In the genomic region with DNA sequence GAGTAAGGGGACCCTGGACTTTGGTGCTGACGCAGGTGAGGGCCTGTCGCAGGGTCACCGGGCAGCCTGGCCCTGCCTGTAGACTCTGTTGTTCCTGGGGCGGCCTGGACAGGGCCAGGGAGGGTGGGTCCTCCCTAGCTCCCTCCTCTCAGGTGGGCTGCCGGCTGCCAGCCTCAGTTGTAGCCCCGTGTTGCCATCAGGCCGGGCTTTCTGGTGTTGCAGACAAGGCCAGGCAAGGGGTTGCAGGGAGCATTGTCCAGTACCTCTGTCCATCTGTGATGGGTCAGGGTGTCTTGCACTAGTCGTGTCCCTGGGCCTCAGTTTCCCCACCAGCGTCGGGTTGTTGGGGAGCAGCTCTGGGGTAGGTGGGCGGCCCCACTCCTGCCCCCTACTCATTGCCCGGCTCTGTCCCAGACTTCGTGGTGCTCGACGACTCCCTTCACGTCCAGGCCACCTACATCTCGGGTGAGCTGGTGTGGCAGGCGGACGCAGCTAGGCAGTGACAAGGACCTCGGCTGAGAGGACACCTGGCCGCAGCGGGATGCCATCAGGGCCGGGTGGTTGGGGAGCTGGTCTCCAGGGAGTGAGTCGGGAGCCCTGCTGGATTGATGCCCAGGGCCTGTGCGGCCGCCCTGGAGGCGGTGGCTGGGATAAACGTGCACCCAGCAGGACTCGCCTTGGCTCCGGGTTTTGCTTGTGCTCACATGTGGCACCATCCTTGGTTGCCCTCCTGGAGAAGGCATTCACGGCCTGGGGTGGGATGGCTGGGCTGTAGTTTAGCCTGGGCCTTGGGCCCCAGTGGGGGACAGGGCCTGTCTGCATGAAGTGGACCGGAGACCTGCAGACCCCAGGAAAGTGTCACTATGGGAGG, we compare ENCODE assay signal across 17 cellular contexts. TPM values are rescaled to one million over a fixed set of nuclear protein-coding genes. Genes with fewer than 3 reads are reported as not detected.
A peak's percentile ranks its signal among the peaks of the same experiment; 100 is the strongest.
DNase-seq lines count a peak whose midpoint lies in the region; ATAC-seq, FAIRE-seq and TF ChIP-seq lines count a peak whose summit lies in the region.
"Had no signal": no experiment of that assay in that cellular context is flagged by ENCODE, and none has a peak within 500 bp of the region (broad histone marks: within the 10 kb centered on the region; RNA-seq: fewer than 3 reads in every experiment).

No MANE protein-coding gene starts in this region.

- H3K27ac ChIP-seq in spleen = no peak overlapping the region
- H3K27ac ChIP-seq: SJCRH30, transverse colon had no signal

- H3K9me3 Mint-ChIP-seq in T-helper 2 cell treated with Interferon-gamma antibody and Interleukin-4, amounts not matched to agents 5 μg/mL and 100 μg/mL, for 36 hours = no peaks in the 10 kb centered on the region
- H3K9me3 Mint-ChIP-seq in T-cell = no peaks in the 10 kb centered on the region

- no peak for TF ChIP-seq POLR2A in spleen (IDR thresholded peaks at IDR 0.05)

- CTCF ChIA-PET in T-cell (lab: Charles Lee) = no interaction called here

- no peaks in the 10 kb centered on the region for H3K9me3 ChIP-seq in spleen
- H3K9me3 ChIP-seq: HAP-1, SJCRH30, transverse colon had no signal

- TF ChIP-seq CTCF in spleen (IDR thresholded peaks at IDR 0.05 in 8 of 11, conservative IDR thresholded peaks at IDR 0.05 in 3 of 11) = no peak

- peaks cover 13% of the 10 kb centered on the region for H3K36me3 Mint-ChIP-seq in T-helper 2 cell treated with Interferon-gamma antibody and Interleukin-4, amounts not matched to agents 5 μg/mL and 100 μg/mL, for 36 hours (ENCODE audit: low read depth)
- H3K36me3 Mint-ChIP-seq in T-cell = peaks cover 9% of the 10 kb centered on the region

- H3K4me3 Mint-ChIP-seq in T-helper 2 cell treated with Interferon-gamma antibody and Interleukin-4, amounts not matched to agents 5 μg/mL and 100 μg/mL, for 36 hours = no peak overlapping the region
- peak overlapping the region in 2 of 3 donors; percentile 24 to 96 for H3K4me3 Mint-ChIP-seq in T-cell

- H3K27me3 Mint-ChIP-seq in T-helper 2 cell treated with Interferon-gamma antibody and Interleukin-4, amounts not matched to agents 5 μg/mL and 100 μg/mL, for 36 hours (ENCODE audit: low read depth) = no peaks in the 10 kb centered on the region
- H3K27me3 Mint-ChIP-seq in T-cell = no peaks in the 10 kb centered on the region
- H3K27me3 Mint-ChIP-seq: naive thymus-derived CD4-positive, alpha-beta T cell had no signal

- WGBS in spleen, 5 donors = 89 to 97% (median 92%) methylated on average over 17 to 32 of the region's 32 CpGs

- H3K4me3 ChIP-seq in spleen = no peak overlapping the region
- H3K4me3 ChIP-seq: HAP-1, SJCRH30, transverse colon had no signal

- peaks cover 5 to 76% (median 30%) of the 10 kb centered on the region in 6 donors for H3K4me1 ChIP-seq in spleen

- no peak for DNase-seq in T-helper 2 cell treated with Interferon-gamma antibody and Interleukin-4, amounts not matched to agents 5 μg/mL and 100 μg/mL, for 36 hours (ENCODE audit: low spot score)
- DNase-seq in T-helper 2 cell (no peak), T-cell (no peak), islet precursor cell (peak; percentile 61), spleen (peak; percentile 81), HTR-8/SVneo (ENCODE audit: insufficient read length, low spot score) (no peak)
- no peak for DNase-seq in NK-92 treated with Interleukin-12 subunit alpha and Interleukin-12 subunit beta, amount 100 ng/mL, for 24 hours (lab: John Stamatoyannopoulos, UW)
- DNase-seq: activated T-cell treated with anti-CD3 and anti-CD28 coated beads, Interleukin-2, amount 50 U/mL, for 48 hours; DND-41; foreskin melanocyte; NCI-H1417; NCI-H524 treated with DMSO at 0.1 percent for 48 hours; SJCRH30; transverse colon had no signal

- POLR2A ChIA-PET in T-cell (lab: Charles Lee) = no interaction called here

- no peak for FAIRE-seq in HTR-8/SVneo (lab: Jason Lieb, UNC)

- ATAC-seq in T-cell (replicated peaks in 1 of 4) (no peak), GM21576 (IDR thresholded peaks at IDR 0.05; ENCODE audit: unreplicated experiment) (no peak)
- ATAC-seq: naive thymus-derived CD4-positive, alpha-beta T cell had no signal

- peaks cover 14% of the 10 kb centered on the region for H3K4me1 Mint-ChIP-seq in T-helper 2 cell treated with Interferon-gamma antibody and Interleukin-4, amounts not matched to agents 5 μg/mL and 100 μg/mL, for 36 hours (ENCODE audit: low read depth)
- peaks cover 19 to 23% (median 23%) of the 10 kb centered on the region in 3 donors for H3K4me1 Mint-ChIP-seq in T-cell

- intact Hi-C loops in spleen (cut with DNase I; ENCODE audit: low total_unique reads) = no loop called here

- no peaks in the 10 kb centered on the region for H3K27me3 ChIP-seq in spleen (replicated peaks in 1 of 7)
- H3K27me3 ChIP-seq: SJCRH30, transverse colon had no signal

- H3K27ac Mint-ChIP-seq in T-helper 2 cell treated with Interferon-gamma antibody and Interleukin-4, amounts not matched to agents 5 μg/mL and 100 μg/mL, for 36 hours = peak overlapping the region; percentile 55
- peak overlapping the region in 1 of 2 donors; percentile 27 for H3K27ac Mint-ChIP-seq in T-cell

- H3K36me3 ChIP-seq in spleen = peaks cover 0 to 65% (median 49%) of the 10 kb centered on the region in 6 donors
- H3K36me3 ChIP-seq: SJCRH30 had no signal

RNA-seq across cellular contexts. Expression of a gene that starts 1.9 kb away (rescaled TPM):
- 1 to 10 TPM in 3 of 5 donors, under 1 TPM in 1, not detected in 1; 0.26 to 3.1 (median 1.1) TPM for total RNA-seq in T-cell
- under 1 TPM in 2 of 7 donors, not detected in 5; 0.37 to 0.97 TPM for total RNA-seq in spleen
- 1 to 10 TPM in 1 of 3 donors, under 1 TPM in 2; 0.70 to 1.5 (median 0.74) TPM for polyA plus RNA-seq in spleen
- total RNA-seq: SJCRH30 had no signal

RNA-seq across cellular contexts. Expression of a gene that starts 8.5 kb away (rescaled TPM):
- total RNA-seq in T-cell (10 to 100 TPM; 49.8 to 68.4 (median 67.3) TPM), spleen (10 to 100 TPM; 39.5 to 74.5 (median 56.8) TPM)
- 10 to 100 TPM in 1 of 3 donors, 1 to 10 TPM in 2; 6.2 to 15.5 (median 6.2) TPM for polyA plus RNA-seq in spleen

RNA-seq across cellular contexts. Expression of a gene that starts 9.1 kb away (rescaled TPM):
- total RNA-seq in T-cell = 100 to 1,000 TPM; 104 to 215 (median 122) TPM
- total RNA-seq in spleen = 10 to 100 TPM; 59.9 to 94.0 (median 70.9) TPM
- polyA plus RNA-seq in spleen = 10 to 100 TPM; 37.8 to 72.0 (median 38.5) TPM

RNA-seq across cellular contexts. Expression of a gene that starts 15.5 kb away (rescaled TPM):
- 100 to 1,000 TPM; 122 to 161 (median 128) TPM for total RNA-seq in T-cell
- total RNA-seq in spleen = 100 to 1,000 TPM in 4 of 7 donors, 10 to 100 TPM in 3; 82.3 to 199 (median 156) TPM
- polyA plus RNA-seq in spleen = 100 to 1,000 TPM in 1 of 3 donors, 10 to 100 TPM in 2; 64.5 to 125 (median 99.7) TPM

RNA-seq across cellular contexts. Expression of a gene that starts 54.4 kb away (rescaled TPM):
- total RNA-seq in T-cell (10 to 100 TPM in 3 of 5 donors, 1 to 10 TPM in 2; 8.3 to 22.2 (median 10.7) TPM), spleen (10 to 100 TPM in 6 of 7 donors, 1 to 10 TPM in 1; 9.7 to 15.3 (median 12.8) TPM)
- 1 to 10 TPM; 2.2 to 5.1 (median 2.2) TPM for polyA plus RNA-seq in spleen

Comparison
In these comparisons a context has a peak if more than half of its experiments do, and no peak if none do; other contexts are left out.
1. DNase-seq: peak in islet precursor cell (single experiment) and spleen (single experiment); none in T-helper 2 cell treated with Interferon-gamma antibody and Interleukin-4, amounts not matched to agents 5 μg/mL and 100 μg/mL, for 36 hours (single experiment), T-helper 2 cell (0 of 5), T-cell (0 of 34), HTR-8/SVneo (single experiment) and NK-92 treated with Interleukin-12 subunit alpha and Interleukin-12 subunit beta, amount 100 ng/mL, for 24 hours (single experiment).